In the genomic region with DNA sequence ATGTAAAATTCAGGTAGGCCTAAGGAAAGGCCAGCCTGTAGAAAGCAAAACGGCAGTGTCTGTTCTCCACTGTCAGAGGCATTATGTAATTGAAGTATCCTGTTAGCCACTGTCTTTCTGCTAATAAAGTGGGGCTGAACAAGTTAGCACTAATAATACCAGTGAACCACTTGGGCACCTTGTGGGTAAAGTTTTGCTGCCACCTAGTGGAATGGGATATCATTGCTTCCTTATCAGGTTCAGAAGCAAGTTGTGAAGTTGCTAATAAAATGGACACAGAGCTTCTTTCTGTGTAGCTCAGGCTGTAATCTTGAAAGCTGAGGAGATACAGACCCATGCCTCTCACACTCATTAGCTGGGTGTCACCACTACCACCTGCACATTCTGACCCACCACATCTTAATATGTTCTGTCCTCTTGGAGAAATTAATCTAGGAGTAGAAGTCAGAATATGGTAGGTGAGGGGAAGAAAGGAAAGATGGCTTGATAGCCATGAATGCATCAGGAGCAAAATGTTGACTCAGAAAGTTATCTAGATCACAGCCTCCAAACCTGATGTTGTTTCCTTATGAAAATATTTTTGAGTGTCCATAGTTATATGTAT, we compare ENCODE assay signal across 8 cellular contexts.
DNase-seq lines count a peak whose midpoint lies in the region; ATAC-seq, FAIRE-seq and TF ChIP-seq lines count a peak whose summit lies in the region.

No MANE protein-coding gene starts in this region.

- TF ChIP-seq POLR2A in H54 (IDR thresholded peaks at IDR 0.05; ENCODE audit: low read depth, low read length): no peak

- no peak overlapping the region for H3K4me2 ChIP-seq in SK-N-SH

- POLR2A ChIA-PET in SK-N-SH (lab: Yijun Ruan, JAX): no interaction called here

- CTCF ChIA-PET in SK-N-SH (lab: Yijun Ruan, JAX): interaction anchor here (0.6 to 14.1 kb wide), 53 partner anchors 9 to 938 kb away, joined by 3 to 185 read pairs (median 4); no protein-coding TSS in a partner anchor

- peak; percentile 62 for ATAC-seq in stimulated activated effector memory CD8-positive, alpha-beta T cell treated with anti-CD3 and anti-CD28 coated beads, Interleukin-12 subunit alpha, Interleukin-12 subunit beta, amount 100 ng/mL, for 72 hours

- H3K4me3 Mint-ChIP-seq in stimulated activated effector memory CD8-positive, alpha-beta T cell treated with anti-CD3 and anti-CD28 coated beads, Interleukin-12 subunit alpha, Interleukin-12 subunit beta, amount 100 ng/mL, for 72 hours: no peak overlapping the region

- H3K79me2 ChIP-seq in SK-N-SH (ENCODE audit: insufficient read depth): no peaks in the 10 kb centered on the region

- H3K27ac ChIP-seq in SK-N-SH (ENCODE audit: low read depth in 2 of 2, low read length in 1 of 2) (no peak overlapping the region), caudate nucleus (ENCODE audit: low read depth, low read length) (no peak overlapping the region)

- no peaks in the 10 kb centered on the region for H3K36me3 ChIP-seq in SK-N-SH (replicated peaks in 1 of 2; ENCODE audit: control insufficient read depth in 1 of 2, insufficient read depth in 2 of 2, low read length in 1 of 2)
- no peaks in the 10 kb centered on the region for H3K36me3 ChIP-seq in H7 (replicated peaks; ENCODE audit: control insufficient read depth, insufficient read depth, low read length)

- no peak for TF ChIP-seq EP300 in SK-N-SH (IDR thresholded peaks at IDR 0.05; ENCODE audit: borderline replicate concordance in 1 of 2, low read depth in 1 of 2, low read length in 1 of 2)

- peak; percentile 98 for FAIRE-seq in H54 (lab: Jason Lieb, UNC)

- DNase-seq in GDM1 (lab: John Stamatoyannopoulos, UW) (peak; percentile 42), H54 (ENCODE audit: insufficient read length, low spot score) (peak; percentile 23), NCI-H1105 (lab: John Stamatoyannopoulos, UW) (peak; percentile 76), SK-N-SH (peak; percentile 72), caudate nucleus (lab: John Stamatoyannopoulos, UW) (peak in 31 of 61 donors; percentile 7 to 68 (median 30)), kidney glomerular epithelial cell (lab: John Stamatoyannopoulos, UW) (peak; percentile 83), H7 (no peak)
- DNase-seq in stimulated activated effector memory CD8-positive, alpha-beta T cell treated with anti-CD3 and anti-CD28 coated beads, Interleukin-12 subunit alpha, Interleukin-12 subunit beta, amount 100 ng/mL, for 72 hours (ENCODE audit: low spot score in 2 of 2): peak; percentile 29 to 68

- H3K4me1 Mint-ChIP-seq in stimulated activated effector memory CD8-positive, alpha-beta T cell treated with anti-CD3 and anti-CD28 coated beads, Interleukin-12 subunit alpha, Interleukin-12 subunit beta, amount 100 ng/mL, for 72 hours: peaks cover 5% of the 10 kb centered on the region

- H3K36me3 Mint-ChIP-seq in stimulated activated effector memory CD8-positive, alpha-beta T cell treated with anti-CD3 and anti-CD28 coated beads, Interleukin-12 subunit alpha, Interleukin-12 subunit beta, amount 100 ng/mL, for 72 hours: no peaks in the 10 kb centered on the region

- H3K9ac ChIP-seq in SK-N-SH: no peak overlapping the region

- H3K4me3 ChIP-seq in SK-N-SH (ENCODE audit: low read depth in 2 of 2, low read length in 1 of 2) (no peak overlapping the region), H7 (ENCODE audit: insufficient read depth, low read depth, low read length) (no peak overlapping the region)

- 0% methylated on average over 1 of the region's 1 CpG for WGBS in SK-N-SH (ENCODE audit: low lambda C conversion rate)

- H3K9me2 ChIP-seq in SK-N-SH: no peaks in the 10 kb centered on the region

- peak; percentile 96 for TF ChIP-seq CTCF in SK-N-SH (IDR thresholded peaks at IDR 0.05)

- H3K27ac Mint-ChIP-seq in stimulated activated effector memory CD8-positive, alpha-beta T cell treated with anti-CD3 and anti-CD28 coated beads, Interleukin-12 subunit alpha, Interleukin-12 subunit beta, amount 100 ng/mL, for 72 hours: no peak overlapping the region

- H3K9me3 Mint-ChIP-seq in stimulated activated effector memory CD8-positive, alpha-beta T cell treated with anti-CD3 and anti-CD28 coated beads, Interleukin-12 subunit alpha, Interleukin-12 subunit beta, amount 100 ng/mL, for 72 hours: no peaks in the 10 kb centered on the region

- H4K20me1 ChIP-seq in SK-N-SH (ENCODE audit: insufficient read depth): no peaks in the 10 kb centered on the region

- H3K27me3 ChIP-seq in SK-N-SH (ENCODE audit: insufficient read depth) (no peaks in the 10 kb centered on the region), H7 (ENCODE audit: control insufficient read depth, insufficient read depth, low read length) (no peaks in the 10 kb centered on the region)

- H3K9me3 ChIP-seq in SK-N-SH: no peaks in the 10 kb centered on the region

- peak; percentile 99 for TF ChIP-seq RAD21 in SK-N-SH (IDR thresholded peaks at IDR 0.05; ENCODE audit: low read length)

- no peaks in the 10 kb centered on the region for H3F3A ChIP-seq in SK-N-SH (replicated peaks; ENCODE audit: insufficient read depth)

- H2AFZ ChIP-seq in SK-N-SH (ENCODE audit: low read depth): no peak overlapping the region

- peaks cover 0 to 5% of the 10 kb centered on the region in 2 experiments; a peak in 1 of 4 replicates for H3K4me1 ChIP-seq in SK-N-SH (ENCODE audit: control insufficient read depth in 1 of 2, insufficient read depth in 2 of 2, low read depth in 1 of 2, low read length in 1 of 2)

TF ChIP-seq in SK-N-SH, 30 proteins besides CTCF, POLR2A, EP300 and RAD21:
- TF ChIP-seq FOXM1 (IDR thresholded peaks at IDR 0.05; ENCODE audit: low read depth) (no peak), RCOR1 (IDR thresholded peaks at IDR 0.05; ENCODE audit: low read length) (peak; percentile 57; the same call in 1 of the 2 replicates), CHD2 (IDR thresholded peaks at IDR 0.05; ENCODE audit: low read length, partially characterized antibody) (peak; percentile 31), RFX5 (IDR thresholded peaks at IDR 0.05; ENCODE audit: low read length) (peak; percentile 36; the same call in 1 of the 2 replicates), MXI1 (IDR thresholded peaks at IDR 0.05; ENCODE audit: low read depth, low read length) (0 out of 2 replicates have a peak, but pooled peaks have one; percentile 22), FOSL2 (IDR thresholded peaks at IDR 0.05; ENCODE audit: borderline replicate concordance, low read depth) (no peak), GATA2 (CRISPR knock-in tag; IDR thresholded peaks at IDR 0.05) (peak; percentile 29; the same call in 1 of the 2 replicates), SMC3 (IDR thresholded peaks at IDR 0.05; ENCODE audit: low read depth, low read length) (peak; percentile 97)
- TF ChIP-seq, protein P1, sequence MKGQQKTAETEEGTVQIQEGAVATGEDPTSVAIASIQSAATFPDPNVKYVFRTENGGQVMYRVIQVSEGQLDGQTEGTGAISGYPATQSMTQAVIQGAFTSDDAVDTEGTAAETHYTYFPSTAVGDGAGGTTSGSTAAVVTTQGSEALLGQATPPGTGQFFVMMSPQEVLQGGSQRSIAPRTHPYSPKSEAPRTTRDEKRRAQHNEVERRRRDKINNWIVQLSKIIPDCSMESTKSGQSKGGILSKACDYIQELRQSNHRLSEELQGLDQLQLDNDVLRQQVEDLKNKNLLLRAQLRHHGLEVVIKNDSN (IDR thresholded peaks at IDR 0.05; ENCODE audit: borderline replicate concordance, low read depth): no peak
